Comparison of ENCODE assay signal across 10 cellular contexts in genomic region chr6:135014353-135014832, GRCh38. TPM values are rescaled to one million over a fixed set of nuclear protein-coding genes. Genes with fewer than 3 reads are reported as not detected.
DNase-seq lines count a peak whose midpoint lies in the region; ATAC-seq and TF ChIP-seq lines count a peak whose summit lies in the region.
"Had no signal": no experiment of that assay in that cellular context is flagged by ENCODE, and none has a peak within 500 bp of the region (broad histone marks: within the 10 kb centered on the region; RNA-seq: fewer than 3 reads in every experiment).

No MANE protein-coding gene starts in this region.

- H3K4me3 Mint-ChIP-seq in activated naive CD4-positive, alpha-beta T cell treated with anti-CD3 and anti-CD28 coated beads, Interleukin-2, amount 10 ng/mL, durations not matched to agents 7 days and 5 days = peak overlapping the region; percentile 22

- no peak for TF ChIP-seq CTCF in GM12865 (IDR thresholded peaks at IDR 0.05; ENCODE audit: insufficient read depth, low read depth, low read length, missing control alignments)

- no peak overlapping the region for H3K4me3 ChIP-seq in GM12865 (ENCODE audit: low read depth, low read length)
- H3K4me3 ChIP-seq: thoracic aorta had no signal

- intact Hi-C loops in left cardiac atrium (cut with DNase I) = no loop called here

- H3K27ac Mint-ChIP-seq in activated naive CD4-positive, alpha-beta T cell treated with anti-CD3 and anti-CD28 coated beads, Interleukin-2, amount 10 ng/mL, durations not matched to agents 7 days and 5 days = peak overlapping the region; percentile 84

- ATAC-seq in GM19463 (IDR thresholded peaks at IDR 0.05; ENCODE audit: unreplicated experiment) (peak; percentile 96), HG03139 (IDR thresholded peaks at IDR 0.05; ENCODE audit: unreplicated experiment) (peak; percentile 88), left cardiac atrium (no peak)

- CTCF ChIA-PET in activated naive CD4-positive, alpha-beta T cell treated with anti-CD3 and anti-CD28 coated beads, Interleukin-2, amount 10 ng/mL, durations not matched to agents 7 days and 5 days (lab: Charles Lee) = no interaction called here

- peaks cover 66% of the 10 kb centered on the region for H3K4me1 Mint-ChIP-seq in activated naive CD4-positive, alpha-beta T cell treated with anti-CD3 and anti-CD28 coated beads, Interleukin-2, amount 10 ng/mL, durations not matched to agents 7 days and 5 days

- peaks cover 32% of the 10 kb centered on the region for H3K36me3 Mint-ChIP-seq in activated naive CD4-positive, alpha-beta T cell treated with anti-CD3 and anti-CD28 coated beads, Interleukin-2, amount 10 ng/mL, durations not matched to agents 7 days and 5 days

- no peaks in the 10 kb centered on the region for H3K9me3 Mint-ChIP-seq in activated naive CD4-positive, alpha-beta T cell treated with anti-CD3 and anti-CD28 coated beads, Interleukin-2, amount 10 ng/mL, durations not matched to agents 7 days and 5 days

- no peaks in the 10 kb centered on the region for H3K27me3 Mint-ChIP-seq in activated naive CD4-positive, alpha-beta T cell treated with anti-CD3 and anti-CD28 coated beads, Interleukin-2, amount 10 ng/mL, durations not matched to agents 7 days and 5 days

- peak; percentile 81 for DNase-seq in GM12865 (ENCODE audit: low read depth)
- DNase-seq in activated naive CD4-positive, alpha-beta T cell treated with anti-CD3 and anti-CD28 coated beads, Interleukin-2, amount 10 ng/mL, durations not matched to agents 7 days and 5 days = peak; percentile 37
- DNase-seq in NCI-H510A (lab: John Stamatoyannopoulos, UW) = no peak
- DNase-seq in left cardiac atrium = no peak
- DNase-seq in OCI-M1 (lab: John Stamatoyannopoulos, UW) = no peak
- no peak for DNase-seq in HPDE6-E6E7 (ENCODE audit: extremely low spot score)
- DNase-seq: NCI-H2029 treated with DMSO at 0.1 percent for 48 hours had no signal

RNA-seq across cellular contexts. Expression of gene HBS1L, which starts 40.2 kb away (rescaled TPM):
- total RNA-seq in left cardiac atrium = 10 to 100 TPM; 61.3 to 69.5 TPM

Comparison
In these comparisons a context has a peak if more than half of its experiments do, and no peak if none do; other contexts are left out.
1. DNase-seq: peak in GM12865 (single experiment) and activated naive CD4-positive, alpha-beta T cell treated with anti-CD3 and anti-CD28 coated beads, Interleukin-2, amount 10 ng/mL, durations not matched to agents 7 days and 5 days (single experiment); none in NCI-H510A (single experiment), left cardiac atrium (single experiment), OCI-M1 (single experiment) and HPDE6-E6E7 (single experiment).
2. ATAC-seq: peak in GM19463 (single experiment) and HG03139 (single experiment); none in left cardiac atrium (0 of 2).